8 cellular contexts compared by ENCODE assay signal in genomic region chr17:30234954-30235353, GRCh38. TPM values are rescaled to one million over a fixed set of nuclear protein-coding genes. Genes with fewer than 3 reads are reported as not detected.
DNase-seq lines count a peak whose midpoint lies in the region; ATAC-seq and TF ChIP-seq lines count a peak whose summit lies in the region.

No MANE protein-coding gene starts in this region.

- CTCF ChIA-PET in activated CD8-positive, alpha-beta T cell treated with anti-CD3 and anti-CD28 coated beads for 36 hours (lab: Charles Lee) = interaction anchor here (0.7 to 3.5 kb wide), 5 partner anchors 101 to 142 kb away, joined by 3 to 23 read pairs (median 5); no protein-coding TSS in a partner anchor

- TF ChIP-seq CTCF in heart left ventricle (IDR thresholded peaks at IDR 0.05) (no peak), upper lobe of left lung (IDR thresholded peaks at IDR 0.05) (no peak)
- no peak for TF ChIP-seq CTCF in activated CD8-positive, alpha-beta T cell treated with anti-CD3 and anti-CD28 coated beads for 36 hours (IDR thresholded peaks at IDR 0.05)

- H3K4ac ChIP-seq in mesendoderm (ENCODE audit: low read depth, low read length) = no peak overlapping the region

- no peak overlapping the region for H4K8ac ChIP-seq in mesendoderm (ENCODE audit: low read depth, low read length)

- no peak for TF ChIP-seq EP300 in upper lobe of left lung (IDR thresholded peaks at IDR 0.05)

- H3K27me3 ChIP-seq in heart left ventricle (peaks cover 0 to 49% (median 22%) of the 10 kb centered on the region in 9 donors), upper lobe of left lung (peaks cover 0 to 23% (median 13%) of the 10 kb centered on the region in 4 donors), mesendoderm (ENCODE audit: insufficient read depth, low read length, poor library complexity) (peaks cover 34% of the 10 kb centered on the region)

- no peaks in the 10 kb centered on the region for H3K9me3 ChIP-seq in heart left ventricle
- no peaks in the 10 kb centered on the region for H3K9me3 ChIP-seq in upper lobe of left lung

- no peak overlapping the region for H3K9ac ChIP-seq in mesendoderm (ENCODE audit: low read length)

- H3K4me2 ChIP-seq in mesendoderm (ENCODE audit: low read length) = no peak overlapping the region

- peaks cover 59% of the 10 kb centered on the region for H3K27me3 Mint-ChIP-seq in activated CD8-positive, alpha-beta T cell treated with anti-CD3 and anti-CD28 coated beads for 36 hours

- H3K4me3 ChIP-seq in heart left ventricle (peak overlapping the region in 11 of 12 donors; percentile 7 to 59 (median 48)), upper lobe of left lung (peak overlapping the region; percentile 39 to 66 (median 56)), mesendoderm (ENCODE audit: low read length) (no peak overlapping the region)

- no peak overlapping the region for H3K27ac ChIP-seq in heart left ventricle
- peak overlapping the region; percentile 67 to 83 (median 78) for H3K27ac ChIP-seq in upper lobe of left lung
- no peak overlapping the region for H3K27ac ChIP-seq in mesendoderm (ENCODE audit: low read depth, low read length)

- peaks cover 0 to 29% (median 15%) of the 10 kb centered on the region in 12 donors for H3K4me1 ChIP-seq in heart left ventricle
- H3K4me1 ChIP-seq in upper lobe of left lung = peaks cover 37 to 50% (median 40%) of the 10 kb centered on the region in 4 donors
- no peaks in the 10 kb centered on the region for H3K4me1 ChIP-seq in mesendoderm (ENCODE audit: control insufficient read depth, low read depth, low read length)

- no peaks in the 10 kb centered on the region for H3K36me3 ChIP-seq in heart left ventricle
- H3K36me3 ChIP-seq in upper lobe of left lung = no peaks in the 10 kb centered on the region
- no peaks in the 10 kb centered on the region for H3K36me3 ChIP-seq in mesendoderm (ENCODE audit: control insufficient read depth, insufficient read depth, low read length)

- H3K9me3 Mint-ChIP-seq in activated CD8-positive, alpha-beta T cell treated with anti-CD3 and anti-CD28 coated beads for 36 hours = no peaks in the 10 kb centered on the region

- H3K4me3 Mint-ChIP-seq in activated CD8-positive, alpha-beta T cell treated with anti-CD3 and anti-CD28 coated beads for 36 hours = peak overlapping the region; percentile 42

- H3K18ac ChIP-seq in mesendoderm (ENCODE audit: low read length) = no peak overlapping the region

- H3K36me3 Mint-ChIP-seq in activated CD8-positive, alpha-beta T cell treated with anti-CD3 and anti-CD28 coated beads for 36 hours (ENCODE audit: low read depth) = no peaks in the 10 kb centered on the region

- H3K27ac Mint-ChIP-seq in activated CD8-positive, alpha-beta T cell treated with anti-CD3 and anti-CD28 coated beads for 36 hours = no peak overlapping the region

- H3K79me1 ChIP-seq in mesendoderm (ENCODE audit: low read length) = no peaks in the 10 kb centered on the region

- no peak overlapping the region for H2BK5ac ChIP-seq in mesendoderm (ENCODE audit: low read length)

- no peak overlapping the region for H4K5ac ChIP-seq in mesendoderm (ENCODE audit: low read length)

- POLR2A ChIA-PET in activated CD8-positive, alpha-beta T cell treated with anti-CD3 and anti-CD28 coated beads for 36 hours (lab: Charles Lee) = no interaction called here

- no peak overlapping the region for H3K23ac ChIP-seq in mesendoderm (ENCODE audit: low read length)

- no peak overlapping the region for H2BK15ac ChIP-seq in mesendoderm (replicated peaks; ENCODE audit: low read depth)

- H2BK120ac ChIP-seq in mesendoderm (ENCODE audit: low read depth, low read length) = no peak overlapping the region

- intact Hi-C loops in heart left ventricle (cut with DNase I) (no loop called here), Right ventricle myocardium inferior (cut with DNase I) (loop anchor here (5.0 kb wide), 1 partner anchor 108 kb away; no protein-coding TSS in a partner anchor)
- intact Hi-C loops in activated CD8-positive, alpha-beta T cell treated with anti-CD3 and anti-CD28 coated beads for 36 hours (cut with micrococcal nuclease) = no loop called here

- no peak for ATAC-seq in heart left ventricle
- ATAC-seq in Right ventricle myocardium inferior = no peak
- ATAC-seq in activated CD8-positive, alpha-beta T cell treated with anti-CD3 and anti-CD28 coated beads for 36 hours = peak; percentile 65
- no peak for ATAC-seq in upper lobe of left lung (ENCODE audit: low FRiP score in 2 of 2)
- ATAC-seq in HG03025 (IDR thresholded peaks at IDR 0.05; ENCODE audit: low FRiP score, unreplicated experiment) = no peak

- H3K79me2 ChIP-seq in mesendoderm (ENCODE audit: control insufficient read depth, insufficient read depth, low read length) = no peaks in the 10 kb centered on the region

- no peak overlapping the region for H3K56ac ChIP-seq in mesendoderm (ENCODE audit: low read length)

- WGBS in heart left ventricle, 4 donors = 17 to 25% (median 21%) methylated on average over 11 to 12 of the region's 12 CpGs
- 29 to 46% methylated on average over 11 to 12 of the region's 12 CpGs for WGBS in upper lobe of left lung, 2 donors
- WGBS in mesendoderm (ENCODE audit: extremely low coverage, insufficient coverage, low lambda C conversion rate) = no CpG with 5 or more reads among the region's 12 CpGs

- H2AK5ac ChIP-seq in mesendoderm (ENCODE audit: low read length) = no peak overlapping the region

- peaks cover 21% of the 10 kb centered on the region for H3K4me1 Mint-ChIP-seq in activated CD8-positive, alpha-beta T cell treated with anti-CD3 and anti-CD28 coated beads for 36 hours (ENCODE audit: low read depth)

- TF ChIP-seq POLR2A in heart left ventricle (IDR thresholded peaks at IDR 0.05) = no peak
- no peak for TF ChIP-seq POLR2A in upper lobe of left lung (IDR thresholded peaks at IDR 0.05)

- DNase-seq in heart left ventricle (no peak), Right ventricle myocardium inferior (ENCODE audit: missing footprints) (no peak), left kidney (ENCODE audit: low read depth, low spot score) (peak; percentile 65), upper lobe of left lung (no peak), mesendoderm (no peak), Ammon's horn (ENCODE audit: low spot score) (no peak)
- peak; percentile 22 for DNase-seq in activated CD8-positive, alpha-beta T cell treated with anti-CD3 and anti-CD28 coated beads for 36 hours

RNA-seq across cellular contexts. Expression of gene SLC6A4, which starts 0.5 kb away (rescaled TPM):
- total RNA-seq in heart left ventricle (1 to 10 TPM in 1 of 9 donors, under 1 TPM in 4, not detected in 4; 0.10 to 1.8 (median 0.17) TPM), Right ventricle myocardium inferior (0.22 TPM), upper lobe of left lung (100 to 1,000 TPM in 2 of 6 donors, 10 to 100 TPM in 4; 14.7 to 289 (median 44.8) TPM)
- polyA plus RNA-seq in heart left ventricle = under 1 TPM; 0.04 to 0.73 TPM
- total RNA-seq in activated CD8-positive, alpha-beta T cell treated with anti-CD3 and anti-CD28 coated beads for 36 hours = not detected
- polyA plus RNA-seq in mesendoderm (2013, experiment 1 of 2) = 0.03 TPM
- polyA plus RNA-seq in mesendoderm (2013, experiment 2 of 2) = 0.08 TPM

RNA-seq across cellular contexts. Expression of gene BLMH, which starts 56.8 kb away (rescaled TPM):
- total RNA-seq in heart left ventricle (10 to 100 TPM; 11.1 to 26.2 (median 15.4) TPM), Right ventricle myocardium inferior (13.8 TPM), upper lobe of left lung (10 to 100 TPM; 16.4 to 33.6 (median 22.4) TPM)
- polyA plus RNA-seq in heart left ventricle = 10 to 100 TPM in 1 of 2 donors, 1 to 10 TPM in 1; 5.3 to 22.1 TPM
- total RNA-seq in activated CD8-positive, alpha-beta T cell treated with anti-CD3 and anti-CD28 coated beads for 36 hours = 10 to 100 TPM; 75.9 to 78.6 TPM
- 55.5 TPM for polyA plus RNA-seq in mesendoderm (2013, experiment 1 of 2)
- 54.7 TPM for polyA plus RNA-seq in mesendoderm (2013, experiment 2 of 2)

Comparison
In these comparisons a context has a peak if more than half of its experiments do, and no peak if none do; other contexts are left out.
1. DNase-seq: peak in activated CD8-positive, alpha-beta T cell treated with anti-CD3 and anti-CD28 coated beads for 36 hours (single experiment) and left kidney (single experiment); none in heart left ventricle (0 of 5), Right ventricle myocardium inferior (single experiment), upper lobe of left lung (0 of 2), mesendoderm (single experiment) and Ammon's horn (single experiment).
2. H3K27ac ChIP-seq: peak in upper lobe of left lung (4 of 4); none in heart left ventricle (0 of 12) and mesendoderm (single experiment).
3. RNA of gene SLC6A4, which starts 0.5 kb away (total RNA-seq): 14.7 to 289 TPM in upper lobe of left lung; 0.22 TPM in Right ventricle myocardium inferior (single experiment), 0.10 to 1.8 TPM in heart left ventricle and not detected in activated CD8-positive, alpha-beta T cell treated with anti-CD3 and anti-CD28 coated beads for 36 hours; every median in the first group is over 4 times any median in the second.